ENCODE assay signal across 8 cellular contexts in genomic region chr2:203782262-203782976, GRCh38.
DNase-seq lines count a peak whose midpoint lies in the region; ATAC-seq, FAIRE-seq and TF ChIP-seq lines count a peak whose summit lies in the region.

No MANE protein-coding gene starts in this region.

- FAIRE-seq in A549 (lab: Jason Lieb, UNC) = no peak

- peaks cover 13% of the 10 kb centered on the region; the same call in 2 of the 3 replicates for H3K4me1 ChIP-seq in A549
- H3K4me1 ChIP-seq in heart left ventricle = peaks cover 0 to 47% (median 21%) of the 10 kb centered on the region in 12 donors

- H3K27me3 ChIP-seq in heart left ventricle = no peaks in the 10 kb centered on the region

- CTCF ChIA-PET in A549 (lab: Yijun Ruan, JAX) = interaction anchor here (0.7 to 1.5 kb wide), 7 partner anchors 16 to 305 kb away, joined by 3 to 4 read pairs (median 3); no protein-coding TSS in a partner anchor

- TF ChIP-seq POLR2A in A549 (IDR thresholded peaks at IDR 0.05; ENCODE audit: low read length) (no peak), heart left ventricle (IDR thresholded peaks at IDR 0.05) (no peak)

- H3K36me3 Mint-ChIP-seq in activated naive CD8-positive, alpha-beta T cell = no peaks in the 10 kb centered on the region

- H3K4me3 ChIP-seq in A549 (no peak overlapping the region), GM12875 (ENCODE audit: low read depth, low read length) (no peak overlapping the region), heart left ventricle (no peak overlapping the region), retinal pigment epithelial cell (ENCODE audit: low read length) (no peak overlapping the region)

- H3K9me3 ChIP-seq in A549 = no peaks in the 10 kb centered on the region
- peaks cover 0 to 5% (median 0%) of the 10 kb centered on the region in 12 donors for H3K9me3 ChIP-seq in heart left ventricle

- peak overlapping the region; percentile 94 for H3K27ac Mint-ChIP-seq in activated naive CD8-positive, alpha-beta T cell

- TF ChIP-seq EP300 in A549 (IDR thresholded peaks at IDR 0.05) = no peak

- TF ChIP-seq CTCF in A549 (IDR thresholded peaks at IDR 0.05) (peak; percentile 64), GM12875 (IDR thresholded peaks at IDR 0.05; ENCODE audit: borderline replicate concordance, insufficient read depth, low read depth, low read length) (peak; percentile 86), heart left ventricle (IDR thresholded peaks at IDR 0.05) (peak; percentile 55 to 81 (median 70)), retinal pigment epithelial cell (conservative IDR thresholded peaks at IDR 0.05; ENCODE audit: low read depth, low read length) (peak; percentile 92)

- peaks cover 55% of the 10 kb centered on the region for H3K4me1 Mint-ChIP-seq in activated naive CD8-positive, alpha-beta T cell (ENCODE audit: low read depth)

- H3K4me3 Mint-ChIP-seq in activated naive CD8-positive, alpha-beta T cell = peak overlapping the region; percentile 71

- H3K27ac ChIP-seq in A549 (peak overlapping the region; percentile 9 to 48; a peak in 3 of 6 replicates), heart left ventricle (peak overlapping the region in 4 of 12 donors; percentile 1 to 44 (median 14))

- ATAC-seq in A549 = peak; percentile 94 to 97
- peak in 3 of 4 donors; percentile 67 to 80 (median 69) for ATAC-seq in heart left ventricle
- ATAC-seq in HG03469 (IDR thresholded peaks at IDR 0.05; ENCODE audit: unreplicated experiment) = no peak

- TF ChIP-seq RAD21 in A549 (conservative IDR thresholded peaks at IDR 0.05 in 1 of 2, IDR thresholded peaks at IDR 0.05 in 1 of 2) = peak; percentile 71 to 75

- POLR2A ChIA-PET in A549 (lab: Yijun Ruan, JAX) = no interaction called here

- intact Hi-C loops in heart left ventricle (cut with DNase I) = loop anchor here in 5 of 10 donors (2.0 to 10.0 kb wide), 5 partner anchors 95 to 298 kb away; partner anchors contain the start of gene RAPH1 (in 1 of the 5)

- H3K9me3 Mint-ChIP-seq in activated naive CD8-positive, alpha-beta T cell (ENCODE audit: low read depth) = peaks cover 5% of the 10 kb centered on the region

- no peaks in the 10 kb centered on the region for H3K27me3 Mint-ChIP-seq in activated naive CD8-positive, alpha-beta T cell

- H3K4me2 ChIP-seq in A549 = peak overlapping the region; percentile 25; the same call in 2 of the 3 replicates

- WGBS in A549 (ENCODE audit: missing lambda C conversion rate) = 50% methylated on average over 5 of the region's 5 CpGs
- 58 to 70% (median 64%) methylated on average over 5 of the region's 5 CpGs for WGBS in heart left ventricle, 4 donors

- H3K36me3 ChIP-seq in heart left ventricle = no peaks in the 10 kb centered on the region

- DNase-seq in A549 (ENCODE audit: low read depth in 1 of 2, low spot score in 1 of 2) = peak; percentile 56 to 79
- DNase-seq in HT-29 (ENCODE audit: low spot score) = peak; percentile 86
- peak; percentile 64 for DNase-seq in SK-N-DZ (ENCODE audit: low spot score)
- peak in 4 of 5 donors; percentile 31 to 55 (median 40) for DNase-seq in heart left ventricle
- peak; percentile 81 for DNase-seq in retinal pigment epithelial cell (ENCODE audit: low read depth)

TF ChIP-seq in A549, 52 proteins besides CTCF, POLR2A, EP300 and RAD21:
- TF ChIP-seq MYC (IDR thresholded peaks at IDR 0.05; ENCODE audit: borderline replicate concordance, low read length) (no peak), FOSL2 (IDR thresholded peaks at IDR 0.05) (no peak; the same call in 1 of the 2 replicates), FOSL2 (CRISPR knock-in tag; IDR thresholded peaks at IDR 0.05) (peak; percentile 63), SMC3 (IDR thresholded peaks at IDR 0.05) (peak; percentile 62; the same call in 2 of the 3 replicates)
